ENCODE assay signal across 8 cellular contexts in the genomic region with DNA sequence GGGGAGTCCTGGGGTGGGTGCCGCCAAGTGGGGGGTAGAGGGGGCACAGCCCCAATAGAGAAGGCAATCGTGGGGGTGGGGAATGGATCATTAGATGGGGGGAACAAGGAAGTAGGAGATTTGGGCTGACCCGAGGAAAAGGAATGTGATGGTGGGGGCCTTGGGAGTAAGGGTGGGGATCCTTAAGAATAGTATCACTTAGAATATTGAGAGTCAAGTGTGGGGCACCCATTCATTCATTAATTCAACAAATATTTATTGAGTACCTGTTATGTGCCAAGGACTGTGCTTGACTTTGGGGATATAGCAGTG. TPM values are rescaled to one million over a fixed set of nuclear protein-coding genes. Genes with fewer than 3 reads are reported as not detected.
A peak's percentile ranks its signal among the peaks of the same experiment; 100 is the strongest.
DNase-seq lines count a peak whose midpoint lies in the region; ATAC-seq, FAIRE-seq and TF ChIP-seq lines count a peak whose summit lies in the region.

No MANE protein-coding gene starts in this region.

- no peaks in the 10 kb centered on the region for H3K9me3 Mint-ChIP-seq in activated naive CD4-positive, alpha-beta T cell treated with anti-CD3 and anti-CD28 coated beads for 36 hours

- peak overlapping the region; percentile 90 for H3K4me3 Mint-ChIP-seq in activated naive CD4-positive, alpha-beta T cell treated with anti-CD3 and anti-CD28 coated beads for 36 hours

- intact Hi-C loops in activated naive CD4-positive, alpha-beta T cell treated with anti-CD3 and anti-CD28 coated beads for 36 hours (cut with micrococcal nuclease): loop anchor here (2.0 to 10.0 kb wide), 6 partner anchors 23 to 463 kb away; partner anchors contain the start of genes IRF2BP1 and PRKD2
- intact Hi-C loops in GM12878 (cut with micrococcal nuclease; ENCODE audit: unreplicated experiment) (no loop called here), lower lobe of right lung (cut with DNase I) (no loop called here), transverse colon (cut with DNase I; ENCODE audit: low total_unique reads) (no loop called here)

- no peak for TF ChIP-seq CTCF in GM12878 (IDR thresholded peaks at IDR 0.05 in 2 of 3, conservative IDR thresholded peaks at IDR 0.05 in 1 of 3; ENCODE audit: control insufficient read depth in 2 of 3, extremely low read depth in 1 of 3, insufficient read depth in 1 of 3, low read depth in 3 of 3, low read length in 3 of 3)
- no peak for TF ChIP-seq CTCF in lower lobe of right lung (IDR thresholded peaks at IDR 0.05)
- TF ChIP-seq CTCF in transverse colon (IDR thresholded peaks at IDR 0.05): peak in 1 of 5 experiments; percentile 5

- WGBS in GM12878 (ENCODE audit: insufficient coverage, insufficient replicate concordance, low lambda C conversion rate, missing lambda C conversion rate): 0% methylated on average over 3 of the region's 3 CpGs
- WGBS in transverse colon (ENCODE audit: low coverage in 1 of 2), 2 donors: 3% methylated on average over 3 of the region's 3 CpGs; no CpG with 5 or more reads in 1 of the 2 donors

- H3K4me1 Mint-ChIP-seq in activated naive CD4-positive, alpha-beta T cell treated with anti-CD3 and anti-CD28 coated beads for 36 hours (ENCODE audit: low read depth): peaks cover 44% of the 10 kb centered on the region

- H3K9me3 ChIP-seq in GM12878 (replicated peaks; ENCODE audit: control insufficient read depth, insufficient read depth, low read length): no peaks in the 10 kb centered on the region
- no peaks in the 10 kb centered on the region for H3K9me3 ChIP-seq in lower lobe of right lung
- H3K9me3 ChIP-seq in transverse colon: no peaks in the 10 kb centered on the region

- CTCF ChIA-PET in activated naive CD4-positive, alpha-beta T cell treated with anti-CD3 and anti-CD28 coated beads for 36 hours (lab: Charles Lee): interaction anchor here (0.6 to 1.9 kb wide), 4 partner anchors 22 to 68 kb away, joined by 3 to 6 read pairs (median 4); no protein-coding TSS in a partner anchor
- CTCF ChIA-PET in GM12878 (lab: Yijun Ruan, JAX): interaction anchor here (0.6 to 1.9 kb wide), 13 partner anchors 12 to 568 kb away, joined by 3 to 20 read pairs (median 3); partner anchors contain the start of gene DACT3

- POLR2A ChIA-PET in GM12878 (lab: Charles Lee): interaction anchor here (0.6 kb wide), 5 partner anchors 43 to 1478 kb away, joined by 3 to 5 read pairs (median 3); no protein-coding TSS in a partner anchor

- in situ Hi-C loops in GM12878 (cut with MboI) (no loop called here), transverse colon (cut with MboI; ENCODE audit: low pct_ligation_motif_present in 1 of 4, low pct_unique_long_range_greater_than_20kb in 1 of 4, low sequenced_read_pairs in 3 of 4) (no loop called here)

- ATAC-seq in GM12878: no peak
- no peak for ATAC-seq in lower lobe of right lung
- ATAC-seq in GM21825 (IDR thresholded peaks at IDR 0.05; ENCODE audit: unreplicated experiment): no peak

- peaks cover 18% of the 10 kb centered on the region for H3K36me3 Mint-ChIP-seq in activated naive CD4-positive, alpha-beta T cell treated with anti-CD3 and anti-CD28 coated beads for 36 hours (ENCODE audit: low read depth)

- H3K4me3 ChIP-seq in GM12878 (peak overlapping the region; percentile 76), lower lobe of right lung (peak overlapping the region; percentile 100), transverse colon (peak overlapping the region; percentile 64 to 92 (median 80))

- RAD21 ChIA-PET in GM12878 (lab: Charles Lee; ENCODE audit: unreplicated experiment): interaction anchor here (0.6 kb wide), 3 partner anchors 67 to 514 kb away, joined by 3 read pairs; no protein-coding TSS in a partner anchor

- no peak for TF ChIP-seq EP300 in GM12878 (IDR thresholded peaks at IDR 0.05; ENCODE audit: borderline replicate concordance in 1 of 2, control insufficient read depth in 1 of 2, low read depth in 2 of 2, low read length in 2 of 2)
- no peak for TF ChIP-seq EP300 in transverse colon (IDR thresholded peaks at IDR 0.05; ENCODE audit: low read depth)

- TF ChIP-seq POLR2A in GM12878 (IDR thresholded peaks at IDR 0.05; ENCODE audit: low read depth, low read length) (no peak), transverse colon (IDR thresholded peaks at IDR 0.05) (no peak)

- H3K27me3 ChIP-seq in GM12878 (replicated peaks in 1 of 2; ENCODE audit: control insufficient read depth in 2 of 2, insufficient read depth in 2 of 2, low read length in 1 of 2) (no peaks in the 10 kb centered on the region), lower lobe of right lung (ENCODE audit: low read depth) (no peaks in the 10 kb centered on the region), transverse colon (no peaks in the 10 kb centered on the region)

- no peak for DNase-seq in activated naive CD4-positive, alpha-beta T cell treated with anti-CD3 and anti-CD28 coated beads for 36 hours
- no peak for DNase-seq in activated naive CD4-positive, alpha-beta T cell treated with Interleukin-2 at 50 U/mL for 16 hours
- DNase-seq in GM12878 (ENCODE audit: low read depth, low spot score) (no peak), lower lobe of right lung (no peak), transverse colon (no peak), foreskin melanocyte (no peak)
- no peak for DNase-seq in stimulated activated CD4-positive, alpha-beta T cell treated with anti-CD3 and anti-CD28 coated beads, Interleukin-4, amount 100 ng/mL, for 24 hours

- H3K4me1 ChIP-seq in GM12878 (ENCODE audit: control insufficient read depth, insufficient read depth, low read length) (peaks cover 43% of the 10 kb centered on the region), lower lobe of right lung (peaks cover 53% of the 10 kb centered on the region), transverse colon (peaks cover 46 to 54% (median 50%) of the 10 kb centered on the region in 4 donors)

- FAIRE-seq in GM12878 (lab: Jason Lieb, UNC): no peak

- H3K27me3 Mint-ChIP-seq in activated naive CD4-positive, alpha-beta T cell treated with anti-CD3 and anti-CD28 coated beads for 36 hours (ENCODE audit: low read depth): no peaks in the 10 kb centered on the region

- H2AFZ ChIP-seq in GM12878 (ENCODE audit: control insufficient read depth, low read depth, low read length): no peak overlapping the region

- H4K20me1 ChIP-seq in GM12878 (ENCODE audit: control insufficient read depth, insufficient read depth): no peaks in the 10 kb centered on the region

- BruUV-seq in GM12878 (replicated peaks; lab: Mats Ljungman, UMichigan): no TSS peak

- H3K36me3 ChIP-seq in GM12878 (ENCODE audit: control insufficient read depth in 2 of 2, insufficient read depth in 2 of 2, low read length in 1 of 2): no peaks in the 10 kb centered on the region; a peak in 1 of 4 replicates
- H3K36me3 ChIP-seq in lower lobe of right lung: no peaks in the 10 kb centered on the region
- no peaks in the 10 kb centered on the region for H3K36me3 ChIP-seq in transverse colon

- peaks cover 52% of the 10 kb centered on the region for H3K79me2 ChIP-seq in GM12878 (ENCODE audit: control insufficient read depth, insufficient read depth, low read length)

- no peak for TF ChIP-seq RAD21 in GM12878 (IDR thresholded peaks at IDR 0.05; ENCODE audit: insufficient read depth, low read depth, low read length)

- peak overlapping the region; percentile 88 for H3K27ac Mint-ChIP-seq in activated naive CD4-positive, alpha-beta T cell treated with anti-CD3 and anti-CD28 coated beads for 36 hours

- SMC1A ChIA-PET in GM12878 (lab: Charles Lee; ENCODE audit: uncharacterized antibody, unreplicated experiment): interaction anchor here (0.6 to 1.2 kb wide), 7 partner anchors 10 to 314 kb away, joined by 3 to 4 read pairs (median 3); partner anchors contain the start of gene DACT3

- H3K4me2 ChIP-seq in GM12878 (ENCODE audit: control insufficient read depth, insufficient read depth): peak overlapping the region; percentile 77

- H3K9ac ChIP-seq in GM12878 (ENCODE audit: control insufficient read depth, insufficient read depth, low read length): peak overlapping the region; percentile 92

- H3K27ac ChIP-seq in GM12878 (ENCODE audit: control insufficient read depth, insufficient read depth) (peak overlapping the region; percentile 53; the same call in 1 of the 2 replicates), lower lobe of right lung (peak overlapping the region; percentile 92), transverse colon (peak overlapping the region; percentile 87 to 88 (median 88))

RNA-seq across cellular contexts. Expression of gene PPP5C, which starts 0.6 kb away (rescaled TPM):
- total RNA-seq in activated naive CD4-positive, alpha-beta T cell treated with anti-CD3 and anti-CD28 coated beads for 36 hours: 10 to 100 TPM; 87.4 to 89.2 TPM
- 133 and 153 TPM in 2 replicates for total RNA-seq in GM12878 (2013; cell fraction: nucleolus; rRNA removed)
- total RNA-seq in GM12878 (2014; rRNA removed) (104 and 111 TPM in 2 replicates), GM12878 (2014; rRNA removed; fragmentation: Illumina TruSeq; extraction: Trizol) (68.9 and 79.8 TPM in 2 replicates), GM12878 (2021) (80.1 and 96.3 TPM in 2 replicates), lower lobe of right lung (48.9 TPM), transverse colon (100 to 1,000 TPM in 1 of 4 donors, 10 to 100 TPM in 3; 78.8 to 132 (median 96.8) TPM)
- polyA plus RNA-seq in GM12878 (2011; ENCODE audit: low read depth): 19.4 TPM
- polyA plus RNA-seq in GM12878 (2011; rRNA removed) (98.9 and 154 TPM in 2 replicates), GM12878 (2014; fragmentation: Illumina TruSeq; extraction: Trizol) (136 and 162 TPM in 2 replicates), GM12878 (2014; fragmentation: Nextera tagmentation; extraction: Ambion mirVana) (1 to 10 TPM; 1.1 to 2.0 TPM), GM12878 (2014; rRNA removed) (125 and 138 TPM in 2 replicates), GM12878 (2016; fragmentation: Nextera tagmentation; extraction: Ambion mirVana) (10 to 100 TPM; 80.1 to 92.7 TPM)
- polyA plus RNA-seq in GM12878 (2011; cell fraction: cytosol; rRNA removed): 175 and 233 TPM in 2 replicates
- 273 and 351 TPM in 2 replicates for polyA plus RNA-seq in GM12878 (2011; cell fraction: nucleus; rRNA removed)
- polyA plus RNA-seq in GM12878 (2012): 44.0 and 50.3 TPM in 2 replicates
- 146 and 151 TPM in 2 replicates for polyA minus RNA-seq in GM12878 (2011; rRNA and poly(A)+ RNA removed)
- polyA minus RNA-seq in GM12878 (2011; cell fraction: cytosol; rRNA and poly(A)+ RNA removed): 38.1 and 60.0 TPM in 2 replicates
- 66.1 and 135 TPM in 2 replicates for polyA minus RNA-seq in GM12878 (2011; cell fraction: nucleus; rRNA and poly(A)+ RNA removed)

RNA-seq across cellular contexts. Expression of gene HIF3A, which starts 50.7 kb away (rescaled TPM):
- not detected for total RNA-seq in activated naive CD4-positive, alpha-beta T cell treated with anti-CD3 and anti-CD28 coated beads for 36 hours
- 0.06 TPM in 1 of 2 replicates, not detected in the other for total RNA-seq in GM12878 (2013; cell fraction: nucleolus; rRNA removed)
- total RNA-seq in GM12878 (2014; rRNA removed): 0.06 TPM in 1 of 2 replicates, not detected in the other
- total RNA-seq in GM12878 (2014; rRNA removed; fragmentation: Illumina TruSeq; extraction: Trizol): not detected in 2 replicates
- total RNA-seq in GM12878 (2021): 0.18 and 0.32 TPM in 2 replicates
- polyA plus RNA-seq in GM12878 (2011; ENCODE audit: low read depth): not detected
- not detected in 2 replicates for polyA plus RNA-seq in GM12878 (2011; rRNA removed)
- not detected in 2 replicates for polyA plus RNA-seq in GM12878 (2011; cell fraction: cytosol; rRNA removed)
- polyA plus RNA-seq in GM12878 (2011; cell fraction: nucleus; rRNA removed): not detected in 2 replicates
- polyA plus RNA-seq in GM12878 (2012): not detected in 2 replicates
- not detected in 2 replicates for polyA plus RNA-seq in GM12878 (2014; fragmentation: Illumina TruSeq; extraction: Trizol)
- under 1 TPM in 1 of 2 experiments, not detected in 1; 0.03 TPM for polyA plus RNA-seq in GM12878 (2014; fragmentation: Nextera tagmentation; extraction: Ambion mirVana)
- not detected in 2 replicates for polyA plus RNA-seq in GM12878 (2014; rRNA removed)
- polyA plus RNA-seq in GM12878 (2016; fragmentation: Nextera tagmentation; extraction: Ambion mirVana): under 1 TPM; 0.03 to 0.20 TPM
- polyA minus RNA-seq in GM12878 (2011; rRNA and poly(A)+ RNA removed): not detected in 2 replicates
- polyA minus RNA-seq in GM12878 (2011; cell fraction: cytosol; rRNA and poly(A)+ RNA removed): not detected in 2 replicates
- polyA minus RNA-seq in GM12878 (2011; cell fraction: nucleus; rRNA and poly(A)+ RNA removed): not detected in 2 replicates
- 64.1 TPM for total RNA-seq in lower lobe of right lung
- 100 to 1,000 TPM in 2 of 4 donors, 10 to 100 TPM in 2; 37.7 to 227 (median 97.5) TPM for total RNA-seq in transverse colon

Comparison
In these comparisons a context has a peak if more than half of its experiments do, and no peak if none do; other contexts are left out.
1. RNA of gene HIF3A, which starts 50.7 kb away (total RNA-seq): 37.7 to 227 TPM in transverse colon and 64.1 TPM in lower lobe of right lung (single experiment); 0.06 to 0.32 TPM in GM12878 and not detected in activated naive CD4-positive, alpha-beta T cell treated with anti-CD3 and anti-CD28 coated beads for 36 hours; every median in the first group is over 10 times any median in the second.
2. Peak in every context shown above with its lines, with median percentiles within 50 percentile points of each other: H3K27ac ChIP-seq and H3K4me3 ChIP-seq.